Comparison of ENCODE assay signal across 14 cellular contexts in the genomic region with DNA sequence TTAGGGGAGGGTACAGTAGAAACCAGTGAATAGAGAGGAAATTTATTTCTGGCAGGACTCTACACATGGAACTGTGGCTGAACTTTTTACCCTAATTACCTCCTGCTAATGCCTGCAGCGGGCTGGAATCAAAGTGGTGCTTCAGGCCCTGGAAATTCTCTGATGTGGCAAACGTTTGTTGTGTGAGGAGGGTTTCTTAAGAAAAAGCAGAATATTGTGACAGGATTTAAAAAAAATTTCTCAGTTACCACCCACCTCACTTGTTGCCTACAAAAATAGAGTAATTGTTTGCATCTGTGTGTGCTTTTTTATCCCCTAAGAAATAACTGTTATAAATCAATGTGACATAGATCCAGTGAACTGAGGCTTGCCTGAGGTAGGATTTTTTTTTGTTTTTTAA.
DNase-seq lines count a peak whose midpoint lies in the region; FAIRE-seq and TF ChIP-seq lines count a peak whose summit lies in the region.
"Had no signal": no experiment of that assay in that cellular context is flagged by ENCODE, and none has a peak within 500 bp of the region (broad histone marks: within the 10 kb centered on the region; RNA-seq: fewer than 3 reads in every experiment).

No MANE protein-coding gene starts in this region.

- H3K9me3 ChIP-seq in A673 (ENCODE audit: low read depth, low read length, poor library complexity, severe bottlenecking) = no peaks in the 10 kb centered on the region
- H3K9me3 ChIP-seq: left ventricle myocardium inferior had no signal

- H3K36me3 ChIP-seq in A673 (ENCODE audit: insufficient read depth, low read length, poor library complexity, severe bottlenecking) = no peaks in the 10 kb centered on the region
- H3K36me3 ChIP-seq: left ventricle myocardium inferior had no signal

- POLR2A ChIA-PET in A673 (lab: Charles Lee; ENCODE audit: low non-redundant PET) = no interaction called here
- POLR2A ChIA-PET in HEK293T (lab: Yijun Ruan, JAX) = no interaction called here

- no peak for FAIRE-seq in frontal cortex (lab: Jason Lieb, UNC)
- FAIRE-seq: GM18507 had no signal

- DNase-seq in A673 (ENCODE audit: low spot score) (peak; percentile 14), HEK293T (ENCODE audit: extremely low spot score) (peak; percentile 18), SK-MEL-5 (ENCODE audit: low read depth, low spot score) (peak; percentile 80), foreskin melanocyte (peak; percentile 55), frontal cortex (ENCODE audit: low spot score in 2 of 2) (no peak), T-helper 9 cell (no peak)
- DNase-seq in activated naive CD4-positive, alpha-beta T cell treated with anti-CD3 and anti-CD28 coated beads, Interleukin-2, amount 50 U/mL, for 16 hours = no peak
- DNase-seq in activated T-cell treated with anti-CD3 and anti-CD28 coated beads, Interleukin-2, amount 50 U/mL, for 48 hours = no peak
- DNase-seq: activated CD4-positive, alpha-beta T cell treated with anti-CD3 and anti-CD28 coated beads for 48 hours; left ventricle myocardium inferior; NCI-H1930; stimulated activated naive CD4-positive, alpha-beta T cell treated with Interleukin-2 at 50 U/mL for 16 hours had no signal

- H3K27me3 ChIP-seq in A673 (replicated peaks; ENCODE audit: insufficient read depth, low read depth, low read length, poor library complexity) = no peaks in the 10 kb centered on the region

- intact Hi-C loops in A673 (cut with micrococcal nuclease; ENCODE audit: unreplicated experiment) = no loop called here

- no peak for TF ChIP-seq CTCF in A673 (conservative IDR thresholded peaks at IDR 0.05; ENCODE audit: low read depth, low read length)

- H3K4me1 ChIP-seq in A673 (ENCODE audit: insufficient read depth, low read length, poor library complexity, severe bottlenecking) = peaks cover 7% of the 10 kb centered on the region

- CTCF ChIA-PET in A673 (lab: Charles Lee) = no interaction called here
- CTCF ChIA-PET in HEK293T (lab: Yijun Ruan, JAX) = no interaction called here

- BruUV-seq in A673 (replicated peaks; lab: Mats Ljungman, UMichigan) = no TSS peak

- no peak overlapping the region for H3K4me3 ChIP-seq in A673 (ENCODE audit: low read depth, low read length, poor library complexity, severe bottlenecking)
- H3K4me3 ChIP-seq: left ventricle myocardium inferior had no signal

- H3K27ac ChIP-seq in A673 (ENCODE audit: low read depth, low read length, poor library complexity, severe bottlenecking) = no peak overlapping the region
- H3K27ac ChIP-seq: KMS-11, left ventricle myocardium inferior had no signal

- in situ Hi-C loops in SK-MEL-5 (cut with HindIII; ENCODE audit: low pct_unique_long_range_greater_than_20kb, low sequenced_read_pairs) = no loop called here

TF ChIP-seq in HEK293T, 16 proteins besides CTCF, POLR2A, EP300 and RAD21:
- TF ChIP-seq ELF4 (IDR thresholded peaks at IDR 0.05) = no peak
- TF ChIP-seq, protein P1, sequence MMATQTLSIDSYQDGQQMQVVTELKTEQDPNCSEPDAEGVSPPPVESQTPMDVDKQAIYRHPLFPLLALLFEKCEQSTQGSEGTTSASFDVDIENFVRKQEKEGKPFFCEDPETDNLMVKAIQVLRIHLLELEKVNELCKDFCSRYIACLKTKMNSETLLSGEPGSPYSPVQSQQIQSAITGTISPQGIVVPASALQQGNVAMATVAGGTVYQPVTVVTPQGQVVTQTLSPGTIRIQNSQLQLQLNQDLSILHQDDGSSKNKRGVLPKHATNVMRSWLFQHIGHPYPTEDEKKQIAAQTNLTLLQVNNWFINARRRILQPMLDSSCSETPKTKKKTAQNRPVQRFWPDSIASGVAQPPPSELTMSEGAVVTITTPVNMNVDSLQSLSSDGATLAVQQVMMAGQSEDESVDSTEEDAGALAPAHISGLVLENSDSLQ (IDR thresholded peaks at IDR 0.05) = peak; percentile 74

Comparison
In these comparisons a context has a peak if more than half of its experiments do, and no peak if none do; other contexts are left out.
1. DNase-seq: peak in A673 (single experiment), HEK293T (single experiment), SK-MEL-5 (single experiment) and foreskin melanocyte (single experiment); none in activated naive CD4-positive, alpha-beta T cell treated with anti-CD3 and anti-CD28 coated beads, Interleukin-2, amount 50 U/mL, for 16 hours (single experiment), activated T-cell treated with anti-CD3 and anti-CD28 coated beads, Interleukin-2, amount 50 U/mL, for 48 hours (0 of 2), frontal cortex (0 of 2) and T-helper 9 cell (single experiment).